In genomic region chr1:31912087-31912780, GRCh38 we compare ENCODE assay signal across 18 cellular contexts. TPM values are rescaled to one million over a fixed set of nuclear protein-coding genes. Genes with fewer than 3 reads are reported as not detected.
DNase-seq lines count a peak whose midpoint lies in the region; ATAC-seq and TF ChIP-seq lines count a peak whose summit lies in the region.
"Had no signal": no experiment of that assay in that cellular context is flagged by ENCODE, and none has a peak within 500 bp of the region (broad histone marks: within the 10 kb centered on the region; RNA-seq: fewer than 3 reads in every experiment).

No MANE protein-coding gene starts in this region.

- H3K27ac ChIP-seq in HEK293 (ENCODE audit: extremely low read depth, low read depth, low read length) = no peak overlapping the region
- H3K27ac ChIP-seq: psoas muscle had no signal

- DNase-seq in NCI-H82 (lab: John Stamatoyannopoulos, UW) = peak; percentile 35
- DNase-seq in NCI-H82 treated with DMSO at 0.1 percent for 48 hours (lab: John Stamatoyannopoulos, UW; ENCODE audit: unreplicated experiment) = no peak
- no peak for DNase-seq in natural killer cell treated with Interleukin-12 subunit alpha and Interleukin-12 subunit beta and Interleukin-15 and Interleukin-18, amount 100 ng/mL, for 72 hours (ENCODE audit: low spot score)
- DNase-seq in stimulated activated CD4-positive, alpha-beta T cell treated with anti-CD3 and anti-CD28 coated beads, Interleukin-2, amount 100 ng/mL, for 24 hours = no peak
- DNase-seq in HK-2 (ENCODE audit: unreplicated experiment) = no peak
- DNase-seq: activated T-cell treated with anti-CD3 and anti-CD28 coated beads, Interleukin-2, amount 50 U/mL, for 4 hours; cortex of kidney; hippocampal formation; KBM-7; left colon; NCI-H226; psoas muscle; substantia nigra had no signal

- TF ChIP-seq CTCF in HEK293 (tag by site-specific recombination; IDR thresholded peaks at IDR 0.05) = no peak

- H3K4me3 ChIP-seq in HEK293 (ENCODE audit: low read depth, low read length) = no peak overlapping the region
- H3K4me3 ChIP-seq: psoas muscle had no signal

- H3K27ac Mint-ChIP-seq in activated naive CD8-positive, alpha-beta T cell = peak overlapping the region; percentile 76
- peak overlapping the region; percentile 87 to 94 for H3K27ac Mint-ChIP-seq in natural killer cell treated with Interleukin-12 subunit alpha and Interleukin-12 subunit beta and Interleukin-15 and Interleukin-18, amount 100 ng/mL, for 72 hours
- H3K27ac Mint-ChIP-seq: WTC11 had no signal

- no peak for ATAC-seq in natural killer cell treated with Interleukin-12 subunit alpha and Interleukin-12 subunit beta and Interleukin-15 and Interleukin-18, amount 100 ng/mL, for 72 hours
- no peak for ATAC-seq in HG03565 (IDR thresholded peaks at IDR 0.05; ENCODE audit: unreplicated experiment)
- ATAC-seq: esophagus mucosa, psoas muscle, WTC11 had no signal

- H3K36me3 Mint-ChIP-seq in activated naive CD8-positive, alpha-beta T cell = peaks cover 20% of the 10 kb centered on the region
- peaks cover 56% of the 10 kb centered on the region for H3K36me3 Mint-ChIP-seq in natural killer cell treated with Interleukin-12 subunit alpha and Interleukin-12 subunit beta and Interleukin-15 and Interleukin-18, amount 100 ng/mL, for 72 hours

- peaks cover 56% of the 10 kb centered on the region for H3K4me1 Mint-ChIP-seq in activated naive CD8-positive, alpha-beta T cell (ENCODE audit: low read depth)
- peaks cover 47 to 59% of the 10 kb centered on the region in 2 donors for H3K4me1 Mint-ChIP-seq in natural killer cell treated with Interleukin-12 subunit alpha and Interleukin-12 subunit beta and Interleukin-15 and Interleukin-18, amount 100 ng/mL, for 72 hours (ENCODE audit: low read depth in 2 of 2)
- H3K4me1 Mint-ChIP-seq: WTC11 had no signal

- no peaks in the 10 kb centered on the region for H3K9me3 ChIP-seq in HEK293 (ENCODE audit: control insufficient read depth, insufficient read depth, low read depth, low read length)
- H3K9me3 ChIP-seq: psoas muscle had no signal

- H3K36me3 ChIP-seq in HEK293 (ENCODE audit: control insufficient read depth in 2 of 2, insufficient read depth in 1 of 2, low read length in 2 of 2) = peaks cover 15 to 90% of the 10 kb centered on the region in 2 experiments

- H3K27me3 Mint-ChIP-seq in activated naive CD8-positive, alpha-beta T cell = no peaks in the 10 kb centered on the region
- H3K27me3 Mint-ChIP-seq in natural killer cell treated with Interleukin-12 subunit alpha and Interleukin-12 subunit beta and Interleukin-15 and Interleukin-18, amount 100 ng/mL, for 72 hours = no peaks in the 10 kb centered on the region

- CTCF ChIA-PET in HEK293 (lab: Yijun Ruan, JAX) = interaction anchor here (1.4 to 1.6 kb wide), 2 partner anchors 51 to 95 kb away, joined by 3 to 5 read pairs; no protein-coding TSS in a partner anchor

- POLR2A ChIA-PET in HEK293 (lab: Yijun Ruan, JAX) = no interaction called here

- H3K9me3 Mint-ChIP-seq in activated naive CD8-positive, alpha-beta T cell (ENCODE audit: low read depth) = no peaks in the 10 kb centered on the region
- no peaks in the 10 kb centered on the region for H3K9me3 Mint-ChIP-seq in natural killer cell treated with Interleukin-12 subunit alpha and Interleukin-12 subunit beta and Interleukin-15 and Interleukin-18, amount 100 ng/mL, for 72 hours
- H3K9me3 Mint-ChIP-seq: activated T-cell treated with anti-CD3 and anti-CD28 coated beads, Interleukin-2, amount 50 U/mL, for 4 hours; WTC11 had no signal

- peak overlapping the region; percentile 46 for H3K4me3 Mint-ChIP-seq in activated naive CD8-positive, alpha-beta T cell
- peak overlapping the region; percentile 75 for H3K4me3 Mint-ChIP-seq in natural killer cell treated with Interleukin-12 subunit alpha and Interleukin-12 subunit beta and Interleukin-15 and Interleukin-18, amount 100 ng/mL, for 72 hours
- H3K4me3 Mint-ChIP-seq: activated T-cell treated with anti-CD3 and anti-CD28 coated beads, Interleukin-2, amount 50 U/mL, for 4 hours; WTC11 had no signal

- H3K4me1 ChIP-seq in HEK293 (ENCODE audit: control insufficient read depth, insufficient read depth, low read length) = peaks cover 9% of the 10 kb centered on the region; the same call in 1 of the 2 replicates

TF ChIP-seq in HEK293, 187 proteins besides CTCF, POLR2A, EP300 and RAD21:
- TF ChIP-seq ZNF274 (IDR thresholded peaks at IDR 0.05; ENCODE audit: low read length) (no peak), ZNF274 (tag by site-specific recombination; IDR thresholded peaks at IDR 0.05; ENCODE audit: borderline replicate concordance) (no peak), ZNF558 (tag by site-specific recombination; IDR thresholded peaks at IDR 0.05) (no peak), SP7 (tag by site-specific recombination; IDR thresholded peaks at IDR 0.05) (peak; percentile 84)

RNA-seq across cellular contexts. Expression of gene PTP4A2, which starts 25.9 kb away (rescaled TPM):
- total RNA-seq in natural killer cell treated with Interleukin-12 subunit alpha and Interleukin-12 subunit beta and Interleukin-15 and Interleukin-18, amount 100 ng/mL, for 72 hours = 100 to 1,000 TPM; 409 to 770 TPM
